In the genomic region with DNA sequence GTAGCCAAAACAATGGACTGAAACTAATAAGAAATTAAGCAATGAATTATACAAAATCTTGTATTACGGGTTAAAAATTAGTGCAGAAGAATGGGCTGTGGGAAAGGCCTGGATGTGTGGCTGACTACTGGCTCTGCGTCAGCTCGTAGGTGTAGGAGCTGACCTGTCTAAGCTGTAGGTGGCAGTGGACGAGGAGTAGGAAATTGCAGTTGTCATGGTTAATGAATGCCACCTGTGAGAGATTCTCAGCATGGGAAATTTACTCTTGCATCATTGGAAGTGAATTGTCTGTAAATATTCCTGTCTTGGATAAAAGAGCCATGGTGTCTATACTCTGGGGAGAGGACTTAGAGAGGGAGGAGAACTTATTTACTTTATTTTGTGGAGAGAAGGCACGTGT, we compare ENCODE assay signal across 20 cellular contexts. TPM values are rescaled to one million over a fixed set of nuclear protein-coding genes. Genes with fewer than 3 reads are reported as not detected.
A peak's percentile ranks its signal among the peaks of the same experiment; 100 is the strongest.
DNase-seq lines count a peak whose midpoint lies in the region; ATAC-seq and TF ChIP-seq lines count a peak whose summit lies in the region.
"Had no signal": no experiment of that assay in that cellular context is flagged by ENCODE, and none has a peak within 500 bp of the region (broad histone marks: within the 10 kb centered on the region; RNA-seq: fewer than 3 reads in every experiment).

No MANE protein-coding gene starts in this region.

- H3K9me3 Mint-ChIP-seq in GM23338 (peaks cover 30% of the 10 kb centered on the region), nephron (peaks cover 13% of the 10 kb centered on the region)

- H3K4me1 ChIP-seq in GM23338 (ENCODE audit: insufficient read depth), result peaks cover 9% of the 10 kb centered on the region; the same call in 1 of the 2 replicates

- ATAC-seq in GM23338, result no peak

- H3K27ac Mint-ChIP-seq in GM23338, result 0 out of 2 replicates have a peak overlapping the region, but pooled peaks have one; percentile 12
- peak overlapping the region; percentile 41 to 80 (median 58) for H3K27ac Mint-ChIP-seq in nephron
- H3K27ac Mint-ChIP-seq: CD4-positive, alpha-beta memory T cell; HFFc6 had no signal

- TF ChIP-seq CTCF in GM23338 (conservative IDR thresholded peaks at IDR 0.05; ENCODE audit: low read depth in 2 of 2) (no peak), nephron (IDR thresholded peaks at IDR 0.05; ENCODE audit: unreplicated experiment in 3 of 3) (peak in 1 of 3 experiments; percentile 12)

- H3K4me1 Mint-ChIP-seq in GM23338, result peaks cover 5% of the 10 kb centered on the region; the same call in 2 of the 3 replicates
- H3K4me1 Mint-ChIP-seq in nephron, result peaks cover 20% of the 10 kb centered on the region
- H3K4me1 Mint-ChIP-seq: CD4-positive, alpha-beta memory T cell had no signal

- H3K27me3 ChIP-seq in GM23338 (ENCODE audit: insufficient read depth), result no peaks in the 10 kb centered on the region
- H3K27me3 ChIP-seq: BE2C had no signal

- H3K4me3 Mint-ChIP-seq in GM23338, result no peak overlapping the region
- H3K4me3 Mint-ChIP-seq in nephron, result peak overlapping the region in 1 of 3 experiments; percentile 1
- H3K4me3 Mint-ChIP-seq: CD4-positive, alpha-beta memory T cell; HFFc6 had no signal

- H2AFZ ChIP-seq in GM23338, result no peak overlapping the region

- H3K79me2 ChIP-seq in GM23338 (replicated peaks; ENCODE audit: insufficient read depth), result 0 out of 2 replicates have a peak, but pooled peaks cover 2% of the 10 kb centered on the region

- no peak overlapping the region for H3K4me3 ChIP-seq in GM23338

- no peaks in the 10 kb centered on the region for H3F3A ChIP-seq in GM23338 (replicated peaks; ENCODE audit: low read depth)

- DNase-seq in DMS53 (lab: John Stamatoyannopoulos, UW) (peak; percentile 23), DMS53 treated with DMSO at 0.1 percent for 48 hours (lab: John Stamatoyannopoulos, UW; ENCODE audit: unreplicated experiment) (no peak), GM23338 (ENCODE audit: low spot score) (no peak), SK-N-DZ (ENCODE audit: low spot score) (peak; percentile 29), NCI-H2227 treated with DMSO at 0.1 percent for 48 hours (lab: John Stamatoyannopoulos, UW) (no peak), pons (ENCODE audit: low spot score) (no peak), dedifferentiated amniotic fluid mesenchymal stem cell (ENCODE audit: extremely low spot score) (no peak)
- DNase-seq: BE2C; CD4-positive, alpha-beta memory T cell; DND-41; GF-D8; GOT3; HFFc6; KG1; NCI-H1436 treated with DMSO at 0.1 percent for 48 hours; SIG-M5 had no signal

- no peak overlapping the region for H3K27ac ChIP-seq in GM23338 (ENCODE audit: low read depth)
- H3K27ac ChIP-seq: 22Rv1 had no signal

- H3K4me2 ChIP-seq in GM23338, result no peak overlapping the region

- no peaks in the 10 kb centered on the region for H3K27me3 Mint-ChIP-seq in GM23338 (ENCODE audit: insufficient read depth, low read depth, poor library complexity)
- no peaks in the 10 kb centered on the region for H3K27me3 Mint-ChIP-seq in nephron (ENCODE audit: low read depth)

- H3K36me3 Mint-ChIP-seq in GM23338 (ENCODE audit: low read depth) (peaks cover 21% of the 10 kb centered on the region), nephron (ENCODE audit: low read depth) (peaks cover 17% of the 10 kb centered on the region)
- H3K36me3 Mint-ChIP-seq: CD4-positive, alpha-beta memory T cell had no signal

- no peaks in the 10 kb centered on the region for H4K20me1 ChIP-seq in GM23338 (replicated peaks; ENCODE audit: insufficient read depth)

- no peaks in the 10 kb centered on the region for H3K9me2 ChIP-seq in GM23338 (ENCODE audit: insufficient read depth)

- no peaks in the 10 kb centered on the region; the same call in 1 of the 2 replicates for H3K36me3 ChIP-seq in GM23338 (ENCODE audit: insufficient read depth)
- H3K36me3 ChIP-seq: BE2C had no signal

TF ChIP-seq in GM23338, 12 proteins besides CTCF, POLR2A, EP300 and RAD21:
- no peak for TF ChIP-seq ZNF331 (CRISPR knock-in tag; IDR thresholded peaks at IDR 0.05; ENCODE audit: low read depth)
- TF ChIP-seq STAT1 (IDR thresholded peaks at IDR 0.05; ENCODE audit: unreplicated experiment), result no peak
- no peak for TF ChIP-seq CREB1 (CRISPR knock-in tag; IDR thresholded peaks at IDR 0.05; ENCODE audit: low read depth)
- no peak for TF ChIP-seq POLR2AphosphoS5 (IDR thresholded peaks at IDR 0.05; ENCODE audit: low read depth)
- no peak for TF ChIP-seq NANOG (IDR thresholded peaks at IDR 0.05; ENCODE audit: borderline replicate concordance)
- TF ChIP-seq EZH2phosphoT487 (IDR thresholded peaks at IDR 0.05; ENCODE audit: unreplicated experiment), result no peak
- TF ChIP-seq, protein P1, sequence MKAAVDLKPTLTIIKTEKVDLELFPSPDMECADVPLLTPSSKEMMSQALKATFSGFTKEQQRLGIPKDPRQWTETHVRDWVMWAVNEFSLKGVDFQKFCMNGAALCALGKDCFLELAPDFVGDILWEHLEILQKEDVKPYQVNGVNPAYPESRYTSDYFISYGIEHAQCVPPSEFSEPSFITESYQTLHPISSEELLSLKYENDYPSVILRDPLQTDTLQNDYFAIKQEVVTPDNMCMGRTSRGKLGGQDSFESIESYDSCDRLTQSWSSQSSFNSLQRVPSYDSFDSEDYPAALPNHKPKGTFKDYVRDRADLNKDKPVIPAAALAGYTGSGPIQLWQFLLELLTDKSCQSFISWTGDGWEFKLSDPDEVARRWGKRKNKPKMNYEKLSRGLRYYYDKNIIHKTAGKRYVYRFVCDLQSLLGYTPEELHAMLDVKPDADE (IDR thresholded peaks at IDR 0.05), result no peak
- TF ChIP-seq, protein P2, sequence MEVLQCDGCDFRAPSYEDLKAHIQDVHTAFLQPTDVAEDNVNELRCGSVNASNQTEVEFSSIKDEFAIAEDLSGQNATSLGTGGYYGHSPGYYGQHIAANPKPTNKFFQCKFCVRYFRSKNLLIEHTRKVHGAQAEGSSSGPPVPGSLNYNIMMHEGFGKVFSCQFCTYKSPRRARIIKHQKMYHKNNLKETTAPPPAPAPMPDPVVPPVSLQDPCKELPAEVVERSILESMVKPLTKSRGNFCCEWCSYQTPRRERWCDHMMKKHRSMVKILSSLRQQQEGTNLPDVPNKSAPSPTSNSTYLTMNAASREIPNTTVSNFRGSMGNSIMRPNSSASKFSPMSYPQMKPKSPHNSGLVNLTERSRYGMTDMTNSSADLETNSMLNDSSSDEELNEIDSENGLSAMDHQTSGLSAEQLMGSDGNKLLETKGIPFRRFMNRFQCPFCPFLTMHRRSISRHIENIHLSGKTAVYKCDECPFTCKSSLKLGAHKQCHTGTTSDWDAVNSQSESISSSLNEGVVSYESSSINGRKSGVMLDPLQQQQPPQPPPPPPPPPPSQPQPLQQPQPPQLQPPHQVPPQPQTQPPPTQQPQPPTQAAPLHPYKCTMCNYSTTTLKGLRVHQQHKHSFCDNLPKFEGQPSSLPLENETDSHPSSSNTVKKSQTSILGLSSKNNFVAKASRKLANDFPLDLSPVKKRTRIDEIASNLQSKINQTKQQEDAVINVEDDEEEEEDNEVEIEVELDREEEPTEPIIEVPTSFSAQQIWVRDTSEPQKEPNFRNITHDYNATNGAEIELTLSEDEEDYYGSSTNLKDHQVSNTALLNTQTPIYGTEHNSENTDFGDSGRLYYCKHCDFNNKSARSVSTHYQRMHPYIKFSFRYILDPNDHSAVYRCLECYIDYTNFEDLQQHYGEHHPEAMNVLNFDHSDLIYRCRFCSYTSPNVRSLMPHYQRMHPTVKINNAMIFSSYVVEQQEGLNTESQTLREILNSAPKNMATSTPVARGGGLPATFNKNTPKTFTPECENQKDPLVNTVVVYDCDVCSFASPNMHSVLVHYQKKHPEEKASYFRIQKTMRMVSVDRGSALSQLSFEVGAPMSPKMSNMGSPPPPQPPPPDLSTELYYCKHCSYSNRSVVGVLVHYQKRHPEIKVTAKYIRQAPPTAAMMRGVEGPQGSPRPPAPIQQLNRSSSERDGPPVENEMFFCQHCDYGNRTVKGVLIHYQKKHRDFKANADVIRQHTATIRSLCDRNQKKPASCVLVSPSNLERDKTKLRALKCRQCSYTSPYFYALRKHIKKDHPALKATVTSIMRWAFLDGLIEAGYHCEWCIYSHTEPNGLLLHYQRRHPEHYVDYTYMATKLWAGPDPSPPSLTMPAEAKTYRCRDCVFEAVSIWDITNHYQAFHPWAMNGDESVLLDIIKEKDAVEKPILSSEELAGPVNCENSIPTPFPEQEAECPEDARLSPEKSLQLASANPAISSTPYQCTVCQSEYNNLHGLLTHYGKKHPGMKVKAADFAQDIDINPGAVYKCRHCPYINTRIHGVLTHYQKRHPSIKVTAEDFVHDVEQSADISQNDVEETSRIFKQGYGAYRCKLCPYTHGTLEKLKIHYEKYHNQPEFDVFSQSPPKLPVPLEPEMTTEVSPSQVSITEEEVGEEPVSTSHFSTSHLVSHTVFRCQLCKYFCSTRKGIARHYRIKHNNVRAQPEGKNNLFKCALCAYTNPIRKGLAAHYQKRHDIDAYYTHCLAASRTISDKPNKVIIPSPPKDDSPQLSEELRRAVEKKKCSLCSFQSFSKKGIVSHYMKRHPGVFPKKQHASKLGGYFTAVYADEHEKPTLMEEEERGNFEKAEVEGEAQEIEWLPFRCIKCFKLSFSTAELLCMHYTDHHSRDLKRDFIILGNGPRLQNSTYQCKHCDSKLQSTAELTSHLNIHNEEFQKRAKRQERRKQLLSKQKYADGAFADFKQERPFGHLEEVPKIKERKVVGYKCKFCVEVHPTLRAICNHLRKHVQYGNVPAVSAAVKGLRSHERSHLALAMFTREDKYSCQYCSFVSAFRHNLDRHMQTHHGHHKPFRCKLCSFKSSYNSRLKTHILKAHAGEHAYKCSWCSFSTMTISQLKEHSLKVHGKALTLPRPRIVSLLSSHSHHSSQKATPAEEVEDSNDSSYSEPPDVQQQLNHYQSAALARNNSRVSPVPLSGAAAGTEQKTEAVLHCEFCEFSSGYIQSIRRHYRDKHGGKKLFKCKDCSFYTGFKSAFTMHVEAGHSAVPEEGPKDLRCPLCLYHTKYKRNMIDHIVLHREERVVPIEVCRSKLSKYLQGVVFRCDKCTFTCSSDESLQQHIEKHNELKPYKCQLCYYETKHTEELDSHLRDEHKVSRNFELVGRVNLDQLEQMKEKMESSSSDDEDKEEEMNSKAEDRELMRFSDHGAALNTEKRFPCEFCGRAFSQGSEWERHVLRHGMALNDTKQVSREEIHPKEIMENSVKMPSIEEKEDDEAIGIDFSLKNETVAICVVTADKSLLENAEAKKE (CRISPR knock-in tag; IDR thresholded peaks at IDR 0.05), result no peak

RNA-seq across cellular contexts. Expression of a gene that starts 23.4 kb away (rescaled TPM):
- total RNA-seq in GM23338 (2014; rRNA removed; shearing (Covaris generic)), result 5.1 and 8.2 TPM in 2 replicates
- 3.8 and 4.6 TPM in 2 replicates for polyA plus RNA-seq in GM23338 (2016; fragmentation: Nextera tagmentation; extraction: Ambion mirVana)
- 32.2 and 38.3 TPM in 2 replicates for polyA plus RNA-seq in SK-N-DZ (2014; cell fraction: cytosol; rRNA removed)
- 25.8 and 34.9 TPM in 2 replicates for polyA plus RNA-seq in SK-N-DZ (2014; cell fraction: nucleus; rRNA removed)
- total RNA-seq: CD4-positive, alpha-beta memory T cell; HFFc6; OCI-LY7; RPMI7951 had no signal

Comparison
In these comparisons a context has a peak if more than half of its experiments do, and no peak if none do; other contexts are left out.
1. DNase-seq: peak in DMS53 (single experiment) and SK-N-DZ (single experiment); none in DMS53 treated with DMSO at 0.1 percent for 48 hours (single experiment), GM23338 (single experiment), NCI-H2227 treated with DMSO at 0.1 percent for 48 hours (single experiment), pons (single experiment) and dedifferentiated amniotic fluid mesenchymal stem cell (single experiment).